Comparison of ENCODE assay signal across 16 cellular contexts in genomic region chr1:41646186-41646585, GRCh38.
DNase-seq lines count a peak whose midpoint lies in the region; ATAC-seq and TF ChIP-seq lines count a peak whose summit lies in the region.
"Had no signal": no experiment of that assay in that cellular context is flagged by ENCODE, and none has a peak within 500 bp of the region (broad histone marks: within the 10 kb centered on the region; RNA-seq: fewer than 3 reads in every experiment).

No MANE protein-coding gene starts in this region.

- H3K4me1 ChIP-seq in BLaER1 treated with 17β-estradiol and CSF1 and Interleukin-3, amounts not matched to agents 10 nM and 100 nM: peaks cover 45 to 91% (median 80%) of the 10 kb centered on the region in 10 experiments
- no peaks in the 10 kb centered on the region for H3K4me1 ChIP-seq in endodermal cell (ENCODE audit: control insufficient read depth, insufficient read depth, low read length)
- H3K4me1 ChIP-seq: A549 had no signal

- no peak for ATAC-seq in T-helper 17 cell
- ATAC-seq: A549 had no signal

- H3K27me3 ChIP-seq in BLaER1 treated with 17β-estradiol and CSF1 and Interleukin-3, amounts not matched to agents 10 nM and 100 nM: no peaks in the 10 kb centered on the region
- H3K27me3 ChIP-seq in endodermal cell (ENCODE audit: control insufficient read depth, insufficient read depth, low read length, poor library complexity, severe bottlenecking): no peaks in the 10 kb centered on the region

- intact Hi-C loops in posterior vena cava (cut with DNase I): no loop called here

- peak; percentile 3 for DNase-seq in activated CD8-positive, alpha-beta memory T cell treated with anti-CD3 and anti-CD28 coated beads, Interleukin-2, amount 50 U/mL, for 4 hours
- no peak for DNase-seq in activated CD8-positive, alpha-beta memory T cell treated with anti-CD3 and anti-CD28 coated beads for 24 hours
- DNase-seq in T-helper 17 cell: no peak
- peak; percentile 6 for DNase-seq in endodermal cell
- no peak for DNase-seq in GDM1 (lab: John Stamatoyannopoulos, UW)
- no peak for DNase-seq in posterior vena cava (ENCODE audit: low spot score)
- DNase-seq: CD8-positive, alpha-beta memory T cell; DMS53; NCI-H1092 treated with DMSO at 0.1 percent for 48 hours; NCI-H2081 treated with DMSO at 0.1 percent for 48 hours; NCI-H446 treated with DMSO at 0.1 percent for 48 hours; NK-92 treated with Interleukin-12 subunit alpha and Interleukin-12 subunit beta, amount 100 ng/mL, for 24 hours; OCI-M1; Right ventricle myocardium superior had no signal

- H3K27ac Mint-ChIP-seq in T-helper 17 cell: no peak overlapping the region
- H3K27ac Mint-ChIP-seq in endodermal cell: no peak overlapping the region

- H3K9ac ChIP-seq in BLaER1 treated with 17β-estradiol and CSF1 and Interleukin-3, amounts not matched to agents 10 nM and 100 nM: no peak overlapping the region
- H3K9ac ChIP-seq in endodermal cell (ENCODE audit: extremely low read depth, low read length, poor library complexity, severe bottlenecking): no peak overlapping the region

- H3K9me3 ChIP-seq in BLaER1 treated with 17β-estradiol and CSF1 and Interleukin-3, amounts not matched to agents 10 nM and 100 nM (replicated peaks in 1 of 11): no peaks in the 10 kb centered on the region
- no peaks in the 10 kb centered on the region for H3K9me3 ChIP-seq in T-helper 17 cell (ENCODE audit: control insufficient read depth, low read length, poor library complexity, severe bottlenecking)
- H3K9me3 ChIP-seq in endodermal cell (ENCODE audit: control insufficient read depth, low read length): no peaks in the 10 kb centered on the region
- H3K9me3 ChIP-seq: A549 had no signal

- WGBS in endodermal cell (ENCODE audit: insufficient coverage in 1 of 2, insufficient read length in 1 of 2), 2 experiments: 95% methylated on average over 4 of the region's 4 CpGs; no CpG with 5 or more reads in 1 of the 2 experiments

- H3K4me2 ChIP-seq in BLaER1 treated with 17β-estradiol and CSF1 and Interleukin-3, amounts not matched to agents 10 nM and 100 nM: peak overlapping the region; percentile 45 to 78 (median 63); a peak in 20 of 22 replicates
- H3K4me2 ChIP-seq: A549 had no signal

- H3K4me1 Mint-ChIP-seq in T-helper 17 cell: peaks cover 27% of the 10 kb centered on the region
- H3K4me1 Mint-ChIP-seq in endodermal cell: peaks cover 3% of the 10 kb centered on the region

- H3K9me3 Mint-ChIP-seq in endodermal cell: no peaks in the 10 kb centered on the region
- H3K9me3 Mint-ChIP-seq: CD8-positive, alpha-beta memory T cell had no signal

- TF ChIP-seq CTCF in endodermal cell (conservative IDR thresholded peaks at IDR 0.05): no peak

- H3K27ac ChIP-seq in BLaER1 treated with 17β-estradiol and CSF1 and Interleukin-3, amounts not matched to agents 10 nM and 100 nM: no peak overlapping the region
- no peak overlapping the region for H3K27ac ChIP-seq in endodermal cell (ENCODE audit: low read depth, low read length)
- H3K27ac ChIP-seq: A549 had no signal

- peaks cover 0 to 79% (median 26%) of the 10 kb centered on the region in 11 experiments; a peak in 9 of 22 replicates for H4K20me1 ChIP-seq in BLaER1 treated with 17β-estradiol and CSF1 and Interleukin-3, amounts not matched to agents 10 nM and 100 nM

- H3K36me3 ChIP-seq in BLaER1 treated with 17β-estradiol and CSF1 and Interleukin-3, amounts not matched to agents 10 nM and 100 nM: peaks cover 0 to 25% (median 0%) of the 10 kb centered on the region in 11 experiments; a peak in 3 of 22 replicates
- no peaks in the 10 kb centered on the region for H3K36me3 ChIP-seq in endodermal cell (ENCODE audit: control insufficient read depth, insufficient read depth, low read length)

- H3K4me3 ChIP-seq in BLaER1 treated with 17β-estradiol and CSF1 and Interleukin-3, amounts not matched to agents 10 nM and 100 nM: no peak overlapping the region
- H3K4me3 ChIP-seq in endodermal cell (ENCODE audit: low read length): no peak overlapping the region
- H3K4me3 ChIP-seq: A549 had no signal

- H3K36me3 Mint-ChIP-seq in T-helper 17 cell (ENCODE audit: low read depth) (peaks cover 2% of the 10 kb centered on the region), endodermal cell (ENCODE audit: low read depth) (no peaks in the 10 kb centered on the region)
- H3K36me3 Mint-ChIP-seq: CD8-positive, alpha-beta memory T cell had no signal

- H3K27me3 Mint-ChIP-seq in T-helper 17 cell (no peaks in the 10 kb centered on the region), endodermal cell (ENCODE audit: insufficient read depth) (no peaks in the 10 kb centered on the region)
- H3K27me3 Mint-ChIP-seq: CD8-positive, alpha-beta memory T cell had no signal

- H3K4me3 Mint-ChIP-seq in T-helper 17 cell: peak overlapping the region; percentile 25
- H3K4me3 Mint-ChIP-seq in endodermal cell: no peak overlapping the region
- H3K4me3 Mint-ChIP-seq: CD8-positive, alpha-beta memory T cell had no signal

Comparison
In these comparisons a context has a peak if more than half of its experiments do, and no peak if none do; other contexts are left out.
1. DNase-seq: peak in activated CD8-positive, alpha-beta memory T cell treated with anti-CD3 and anti-CD28 coated beads, Interleukin-2, amount 50 U/mL, for 4 hours (single experiment) and endodermal cell (single experiment); none in activated CD8-positive, alpha-beta memory T cell treated with anti-CD3 and anti-CD28 coated beads for 24 hours (single experiment), T-helper 17 cell (0 of 3), GDM1 (single experiment) and posterior vena cava (single experiment).